1 cellular context compared by ENCODE assay signal in the genomic region with DNA sequence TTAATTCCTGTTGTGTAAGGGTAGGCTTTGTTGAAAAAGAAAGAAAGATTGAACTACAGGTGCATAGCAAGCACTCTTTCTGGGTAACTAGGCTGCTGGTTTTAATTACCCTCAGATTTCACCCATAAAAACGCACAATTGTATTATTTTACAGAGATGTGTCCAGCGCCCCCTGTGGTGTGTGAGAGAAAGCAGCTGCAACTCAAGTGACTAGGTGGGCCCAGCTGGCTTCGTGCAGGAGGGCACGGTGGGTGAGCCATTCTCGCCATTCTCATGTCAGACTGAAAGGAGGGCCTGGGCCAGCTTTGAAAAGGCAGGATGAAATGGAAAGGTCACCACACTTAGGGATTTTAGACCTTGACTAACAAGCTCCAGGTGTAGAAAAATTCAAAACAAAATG.
TF ChIP-seq lines count a peak whose summit lies in the region.

No MANE protein-coding gene starts in this region.

TF ChIP-seq in WTC11, 78 proteins besides CTCF, POLR2A, EP300 and RAD21 (continued from another document):
- TF ChIP-seq, protein P1, sequence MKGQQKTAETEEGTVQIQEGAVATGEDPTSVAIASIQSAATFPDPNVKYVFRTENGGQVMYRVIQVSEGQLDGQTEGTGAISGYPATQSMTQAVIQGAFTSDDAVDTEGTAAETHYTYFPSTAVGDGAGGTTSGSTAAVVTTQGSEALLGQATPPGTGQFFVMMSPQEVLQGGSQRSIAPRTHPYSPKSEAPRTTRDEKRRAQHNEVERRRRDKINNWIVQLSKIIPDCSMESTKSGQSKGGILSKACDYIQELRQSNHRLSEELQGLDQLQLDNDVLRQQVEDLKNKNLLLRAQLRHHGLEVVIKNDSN (CRISPR knock-in tag; IDR thresholded peaks at IDR 0.05): no peak
- TF ChIP-seq, protein P2, sequence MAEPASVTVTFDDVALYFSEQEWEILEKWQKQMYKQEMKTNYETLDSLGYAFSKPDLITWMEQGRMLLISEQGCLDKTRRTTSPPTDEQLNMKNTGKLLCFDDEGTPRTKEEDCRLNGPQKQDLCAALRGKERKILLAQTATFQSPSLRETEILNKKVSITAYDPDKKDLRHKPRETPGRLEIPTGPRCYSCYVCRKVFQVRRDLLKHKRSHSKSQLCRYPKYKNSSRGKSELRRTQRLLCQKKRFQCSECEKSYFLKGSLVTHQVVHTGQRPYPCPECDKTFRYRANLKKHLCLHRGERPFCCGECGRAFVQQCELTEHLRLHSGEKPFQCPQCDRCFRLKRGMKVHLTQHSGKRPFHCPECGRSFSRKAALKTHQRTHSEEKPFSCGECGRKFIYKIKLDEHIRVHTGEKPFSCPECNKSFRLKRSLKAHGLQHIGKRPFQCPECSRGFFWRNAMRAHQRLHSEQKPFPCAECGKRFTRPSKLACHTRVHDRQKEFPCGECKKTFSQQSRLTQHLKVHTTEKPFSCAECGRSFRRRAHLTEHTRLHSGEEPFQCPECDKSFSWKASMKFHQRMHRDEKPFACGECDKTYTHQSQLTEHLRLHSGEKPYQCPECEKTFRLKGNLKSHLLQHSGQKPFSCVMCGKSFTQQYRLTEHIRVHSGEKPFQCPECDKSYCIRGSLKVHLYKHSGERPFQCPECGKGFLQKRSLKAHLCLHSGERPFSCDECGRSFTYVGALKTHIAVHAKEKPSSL (CRISPR knock-in tag; conservative IDR thresholded peaks at IDR 0.05): no peak
- TF ChIP-seq, protein P3, sequence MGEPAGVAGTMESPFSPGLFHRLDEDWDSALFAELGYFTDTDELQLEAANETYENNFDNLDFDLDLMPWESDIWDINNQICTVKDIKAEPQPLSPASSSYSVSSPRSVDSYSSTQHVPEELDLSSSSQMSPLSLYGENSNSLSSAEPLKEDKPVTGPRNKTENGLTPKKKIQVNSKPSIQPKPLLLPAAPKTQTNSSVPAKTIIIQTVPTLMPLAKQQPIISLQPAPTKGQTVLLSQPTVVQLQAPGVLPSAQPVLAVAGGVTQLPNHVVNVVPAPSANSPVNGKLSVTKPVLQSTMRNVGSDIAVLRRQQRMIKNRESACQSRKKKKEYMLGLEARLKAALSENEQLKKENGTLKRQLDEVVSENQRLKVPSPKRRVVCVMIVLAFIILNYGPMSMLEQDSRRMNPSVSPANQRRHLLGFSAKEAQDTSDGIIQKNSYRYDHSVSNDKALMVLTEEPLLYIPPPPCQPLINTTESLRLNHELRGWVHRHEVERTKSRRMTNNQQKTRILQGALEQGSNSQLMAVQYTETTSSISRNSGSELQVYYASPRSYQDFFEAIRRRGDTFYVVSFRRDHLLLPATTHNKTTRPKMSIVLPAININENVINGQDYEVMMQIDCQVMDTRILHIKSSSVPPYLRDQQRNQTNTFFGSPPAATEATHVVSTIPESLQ (CRISPR knock-in tag; IDR thresholded peaks at IDR 0.05): no peak
- TF ChIP-seq ESRRA (CRISPR knock-in tag; IDR thresholded peaks at IDR 0.05; ENCODE audit: borderline replicate concordance) (no peak), CDX4 (CRISPR knock-in tag; IDR thresholded peaks at IDR 0.05; ENCODE audit: borderline replicate concordance) (no peak), ZNF121 (CRISPR knock-in tag; IDR thresholded peaks at IDR 0.05) (no peak), ZNF219 (CRISPR knock-in tag; IDR thresholded peaks at IDR 0.05; ENCODE audit: borderline replicate concordance) (no peak)
